9 cellular contexts compared by ENCODE assay signal in the genomic region with DNA sequence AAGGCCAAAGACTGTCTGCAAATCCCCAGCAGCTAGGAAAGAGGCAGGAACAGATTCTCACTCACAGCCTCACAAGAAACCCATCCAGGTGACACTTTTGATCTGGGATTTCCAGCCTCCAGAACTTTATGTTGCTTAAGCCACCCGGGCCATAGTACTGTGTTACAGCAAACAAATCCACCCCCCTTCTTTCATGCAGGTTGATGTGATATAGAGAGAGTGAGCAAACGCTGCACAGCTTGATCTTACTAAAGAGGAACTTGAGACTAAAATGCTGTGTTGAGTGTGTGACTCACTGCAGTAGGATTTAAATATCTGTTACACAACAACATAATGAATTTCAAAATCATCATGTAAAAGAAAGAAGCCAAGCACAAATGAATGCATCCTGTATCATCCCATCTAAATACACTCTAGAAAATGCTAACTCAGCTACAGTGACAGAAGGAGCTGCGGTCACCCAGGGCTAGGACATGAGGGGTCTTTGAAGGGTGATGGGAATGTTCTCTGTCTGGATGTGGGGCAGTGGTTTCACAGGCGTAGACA. TPM values are rescaled to one million over a fixed set of nuclear protein-coding genes. Genes with fewer than 3 reads are reported as not detected.
A peak's percentile ranks its signal among the peaks of the same experiment; 100 is the strongest.
DNase-seq lines count a peak whose midpoint lies in the region; ATAC-seq and TF ChIP-seq lines count a peak whose summit lies in the region.
"Had no signal": no experiment of that assay in that cellular context is flagged by ENCODE, and none has a peak within 500 bp of the region (broad histone marks: within the 10 kb centered on the region; RNA-seq: fewer than 3 reads in every experiment).

No MANE protein-coding gene starts in this region.

- H3K4me3 Mint-ChIP-seq in dendritic cell treated with granulocyte-macrophage colony-stimulating factor and Interleukin-4, amounts not matched to agents 40 ng/mL and 50 ng/mL, for 4 days: no peak overlapping the region

- H3K27me3 Mint-ChIP-seq in dendritic cell treated with granulocyte-macrophage colony-stimulating factor and Interleukin-4, amounts not matched to agents 40 ng/mL and 50 ng/mL, for 4 days: no peaks in the 10 kb centered on the region

- no peak overlapping the region for H3K4me3 ChIP-seq in retinal pigment epithelial cell (ENCODE audit: low read length)

- peaks cover 84% of the 10 kb centered on the region for H3K4me1 Mint-ChIP-seq in dendritic cell treated with granulocyte-macrophage colony-stimulating factor and Interleukin-4, amounts not matched to agents 40 ng/mL and 50 ng/mL, for 4 days (ENCODE audit: low read depth)

- ATAC-seq in GM19463 (IDR thresholded peaks at IDR 0.05; ENCODE audit: unreplicated experiment): peak; percentile 31
- ATAC-seq: HCT116 had no signal

- no peak for TF ChIP-seq CTCF in retinal pigment epithelial cell (conservative IDR thresholded peaks at IDR 0.05; ENCODE audit: low read depth, low read length)

- DNase-seq in AML-193 (lab: John Stamatoyannopoulos, UW) (peak; percentile 98), NCI-H226 (peak; percentile 23), retinal pigment epithelial cell (ENCODE audit: low read depth) (peak; percentile 79), NCI-H2227 (lab: John Stamatoyannopoulos, UW; ENCODE audit: unreplicated experiment) (no peak), cortex of kidney (lab: John Stamatoyannopoulos, UW) (no peak), dermis blood vessel endothelial cell (no peak)

- H3K36me3 Mint-ChIP-seq in dendritic cell treated with granulocyte-macrophage colony-stimulating factor and Interleukin-4, amounts not matched to agents 40 ng/mL and 50 ng/mL, for 4 days (ENCODE audit: low read depth): peaks cover 94% of the 10 kb centered on the region

- intact Hi-C loops in dendritic cell treated with granulocyte-macrophage colony-stimulating factor and Interleukin-4, amounts not matched to agents 40 ng/mL and 50 ng/mL, for 4 days (cut with micrococcal nuclease): loop anchor here (1.0 kb wide), 1 partner anchor 8 kb away; no protein-coding TSS in a partner anchor

- H3K9me3 Mint-ChIP-seq in dendritic cell treated with granulocyte-macrophage colony-stimulating factor and Interleukin-4, amounts not matched to agents 40 ng/mL and 50 ng/mL, for 4 days: no peaks in the 10 kb centered on the region

- peak overlapping the region; percentile 96 for H3K27ac Mint-ChIP-seq in dendritic cell treated with granulocyte-macrophage colony-stimulating factor and Interleukin-4, amounts not matched to agents 40 ng/mL and 50 ng/mL, for 4 days

RNA-seq across cellular contexts. Expression of gene RCBTB2, which starts 32.2 kb away (rescaled TPM):
- 19.3 and 24.8 TPM in 2 replicates for total RNA-seq in dermis blood vessel endothelial cell

Comparison
In these comparisons a context has a peak if more than half of its experiments do, and no peak if none do; other contexts are left out.
1. DNase-seq: peak in AML-193 (2 of 2), NCI-H226 (single experiment) and retinal pigment epithelial cell (single experiment); none in NCI-H2227 (single experiment), cortex of kidney (single experiment) and dermis blood vessel endothelial cell (single experiment).